In the genomic region with DNA sequence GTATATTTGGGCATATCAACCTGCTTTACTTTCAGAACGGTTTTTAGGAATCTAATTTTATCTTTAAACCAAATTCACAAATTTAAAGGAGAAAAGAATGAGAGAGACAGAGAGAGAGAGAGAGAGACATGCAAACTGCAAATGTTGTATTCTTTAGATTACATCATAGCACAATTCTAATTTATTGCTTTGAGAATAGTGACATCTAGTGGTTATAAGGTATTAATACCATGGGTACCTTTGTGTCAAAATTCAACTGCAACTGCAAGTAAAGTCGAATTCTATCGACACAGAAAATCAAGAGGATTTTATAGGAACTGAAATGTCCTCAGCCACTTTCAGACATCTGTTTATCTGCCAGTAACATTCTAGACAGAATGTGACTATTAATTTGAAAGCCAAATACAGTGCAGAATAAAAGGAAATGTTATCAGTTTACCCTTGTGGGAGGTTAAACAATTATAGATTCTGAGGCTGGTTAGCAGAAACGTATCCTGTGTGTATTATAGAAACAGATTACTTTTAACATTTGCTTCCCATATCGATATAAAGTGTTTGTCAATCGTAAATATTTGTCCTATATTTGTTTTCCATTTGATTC, we compare ENCODE assay signal across 8 cellular contexts.
DNase-seq lines count a peak whose midpoint lies in the region; ATAC-seq and TF ChIP-seq lines count a peak whose summit lies in the region.

No MANE protein-coding gene starts in this region.

- H4K20me1 ChIP-seq in HCT116 (ENCODE audit: insufficient read depth), result no peaks in the 10 kb centered on the region

- no peak overlapping the region for H3K9ac ChIP-seq in HCT116 (ENCODE audit: low read length)

- POLR2A ChIA-PET in HCT116 (lab: Charles Lee), result no interaction called here

- peaks cover 11% of the 10 kb centered on the region for H3K9me3 Mint-ChIP-seq in stimulated activated effector memory CD8-positive, alpha-beta T cell treated with anti-CD3 and anti-CD28 coated beads, Interleukin-12 subunit alpha, Interleukin-12 subunit beta, amount 100 ng/mL, for 72 hours

- TF ChIP-seq POLR2A in heart left ventricle (IDR thresholded peaks at IDR 0.05) (no peak), HCT116 (IDR thresholded peaks at IDR 0.05; ENCODE audit: borderline replicate concordance, extremely low read depth, insufficient read depth, insufficient read length) (no peak)

- H3K9me3 ChIP-seq in heart left ventricle (no peaks in the 10 kb centered on the region), HCT116 (ENCODE audit: control insufficient read depth in 1 of 2, insufficient read depth in 1 of 2, low read depth in 1 of 2, low read length in 2 of 2) (no peaks in the 10 kb centered on the region)

- intact Hi-C loops in heart left ventricle (cut with DNase I) (loop anchor here in 7 of 10 donors (2.0 to 10.0 kb wide), 5 partner anchors 1335 to 1802 kb away; a partner anchor contains a TSS), cardiac septum (cut with DNase I) (loop anchor here (5.0 to 10.0 kb wide), 2 partner anchors 1392 to 1800 kb away; no protein-coding TSS in a partner anchor), HCT116 (cut with micrococcal nuclease) (loop anchor here (1.0 to 5.0 kb wide), 3 partner anchors 1334 to 1440 kb away; a partner anchor contains a TSS), sciatic nerve (cut with DNase I) (no loop called here)

- DNase-seq in heart left ventricle (no peak), cardiac septum (ENCODE audit: low spot score) (no peak), HCT116 (ENCODE audit: low read depth, low spot score) (peak; percentile 41), LNCaP clone FGC (ENCODE audit: low read depth) (no peak), SK-MEL-5 (ENCODE audit: low read depth, low spot score) (peak; percentile 70), fibroblast of the conjunctiva (ENCODE audit: low read depth) (peak; percentile 16), sciatic nerve (ENCODE audit: low spot score) (no peak)
- DNase-seq in stimulated activated effector memory CD8-positive, alpha-beta T cell treated with anti-CD3 and anti-CD28 coated beads, Interleukin-12 subunit alpha, Interleukin-12 subunit beta, amount 100 ng/mL, for 72 hours (ENCODE audit: low spot score in 2 of 2), result no peak

- BruUV-seq in HCT116 (replicated peaks; lab: Mats Ljungman, UMichigan), result no TSS peak

- H3K79me2 ChIP-seq in HCT116 (ENCODE audit: insufficient read depth, low read length), result no peaks in the 10 kb centered on the region

- H3K27ac Mint-ChIP-seq in stimulated activated effector memory CD8-positive, alpha-beta T cell treated with anti-CD3 and anti-CD28 coated beads, Interleukin-12 subunit alpha, Interleukin-12 subunit beta, amount 100 ng/mL, for 72 hours, result no peak overlapping the region

- H3K4me3 ChIP-seq in heart left ventricle (no peak overlapping the region), HCT116 (replicated peaks in 1 of 2; ENCODE audit: low read depth in 1 of 2, low read length in 2 of 2) (no peak overlapping the region; a peak in 1 of 4 replicates), LNCaP clone FGC (ENCODE audit: low read depth, low read length) (no peak overlapping the region)

- H3K4me2 ChIP-seq in HCT116 (ENCODE audit: low read length), result peak overlapping the region; percentile 49

- H3K9me2 ChIP-seq in HCT116 (ENCODE audit: insufficient read depth), result no peaks in the 10 kb centered on the region

- H3K36me3 Mint-ChIP-seq in stimulated activated effector memory CD8-positive, alpha-beta T cell treated with anti-CD3 and anti-CD28 coated beads, Interleukin-12 subunit alpha, Interleukin-12 subunit beta, amount 100 ng/mL, for 72 hours, result no peaks in the 10 kb centered on the region

- H2AFZ ChIP-seq in HCT116 (ENCODE audit: low read depth, low read length, poor library complexity, severe bottlenecking), result peak overlapping the region; percentile 86

- H3K36me3 ChIP-seq in heart left ventricle (no peaks in the 10 kb centered on the region), HCT116 (ENCODE audit: control insufficient read depth in 1 of 2, insufficient read depth in 2 of 2, low read length in 2 of 2) (no peaks in the 10 kb centered on the region)

- H3K4me1 ChIP-seq in heart left ventricle (no peaks in the 10 kb centered on the region), HCT116 (ENCODE audit: control insufficient read depth in 1 of 2, insufficient read depth in 2 of 2, low read length in 2 of 2) (no peaks in the 10 kb centered on the region)

- RAD21 ChIA-PET in HCT116 (lab: Charles Lee; ENCODE audit: low non-redundant PET in 1 of 2, low total read pairs in 2 of 2, uncharacterized antibody in 2 of 2, unreplicated experiment in 2 of 2), result no interaction called here

- no peak overlapping the region for H3K4me3 Mint-ChIP-seq in stimulated activated effector memory CD8-positive, alpha-beta T cell treated with anti-CD3 and anti-CD28 coated beads, Interleukin-12 subunit alpha, Interleukin-12 subunit beta, amount 100 ng/mL, for 72 hours

- in situ Hi-C loops in SK-MEL-5 (cut with HindIII; ENCODE audit: low pct_unique_long_range_greater_than_20kb, low sequenced_read_pairs), result no loop called here

- no peaks in the 10 kb centered on the region for H3K4me1 Mint-ChIP-seq in stimulated activated effector memory CD8-positive, alpha-beta T cell treated with anti-CD3 and anti-CD28 coated beads, Interleukin-12 subunit alpha, Interleukin-12 subunit beta, amount 100 ng/mL, for 72 hours

- H3K27me3 ChIP-seq in heart left ventricle (no peaks in the 10 kb centered on the region), HCT116 (ENCODE audit: insufficient read depth, low read length) (no peaks in the 10 kb centered on the region)

- peak; percentile 80 for TF ChIP-seq RAD21 in HCT116 (IDR thresholded peaks at IDR 0.05; ENCODE audit: low read depth)

- CTCF ChIA-PET in HCT116 (lab: Charles Lee), result interaction anchor here (1.5 kb wide), 2 partner anchors 1333 to 1439 kb away, joined by 6 to 8 read pairs; a partner anchor contains a TSS

- WGBS in heart left ventricle, 4 donors, result 4 to 8% (median 5%) methylated on average over 6 of the region's 6 CpGs

- H3K27ac ChIP-seq in heart left ventricle (no peak overlapping the region), HCT116 (ENCODE audit: low read depth, low read length) (no peak overlapping the region)

- TF ChIP-seq CTCF in heart left ventricle (IDR thresholded peaks at IDR 0.05) (peak; percentile 55 to 75 (median 64)), HCT116 (IDR thresholded peaks at IDR 0.05 in 2 of 3, conservative IDR thresholded peaks at IDR 0.05 in 1 of 3; ENCODE audit: borderline replicate concordance in 1 of 3, insufficient read depth in 1 of 3, low read depth in 2 of 3, low read length in 2 of 3) (peak in 2 of 3 experiments; percentile 43 to 70; a peak in 3 of 6 replicates), LNCaP clone FGC (IDR thresholded peaks at IDR 0.05; ENCODE audit: control insufficient read depth, extremely low read depth, insufficient read depth) (peak; percentile 41)

- peak in 1 of 4 donors; percentile 44 for ATAC-seq in heart left ventricle
- ATAC-seq in HCT116, result peak; percentile 78
- peak; percentile 74 for ATAC-seq in sciatic nerve
- ATAC-seq in stimulated activated effector memory CD8-positive, alpha-beta T cell treated with anti-CD3 and anti-CD28 coated beads, Interleukin-12 subunit alpha, Interleukin-12 subunit beta, amount 100 ng/mL, for 72 hours, result no peak

TF ChIP-seq in HCT116, 20 proteins besides CTCF, POLR2A, EP300 and RAD21:
- peak; percentile 66 for TF ChIP-seq CEBPB (IDR thresholded peaks at IDR 0.05; ENCODE audit: low read depth)
- TF ChIP-seq YY1 (IDR thresholded peaks at IDR 0.05; ENCODE audit: extremely low read depth, insufficient replicate concordance, low read depth, low read length), result no peak
- no peak for TF ChIP-seq ZFX (IDR thresholded peaks at IDR 0.05)
- TF ChIP-seq EZH2phosphoT487 (IDR thresholded peaks at IDR 0.05; ENCODE audit: borderline replicate concordance), result no peak

Comparison
In these comparisons a context has a peak if more than half of its experiments do, and no peak if none do; other contexts are left out.
1. DNase-seq: peak in HCT116 (single experiment), SK-MEL-5 (single experiment) and fibroblast of the conjunctiva (single experiment); none in heart left ventricle (0 of 5), cardiac septum (single experiment), LNCaP clone FGC (single experiment), sciatic nerve (single experiment) and stimulated activated effector memory CD8-positive, alpha-beta T cell treated with anti-CD3 and anti-CD28 coated beads, Interleukin-12 subunit alpha, Interleukin-12 subunit beta, amount 100 ng/mL, for 72 hours (0 of 2).
2. Peak in every context shown above with its lines, with median percentiles within 50 percentile points of each other: CTCF ChIP-seq.